ENCODE assay signal across 9 cellular contexts in genomic region chr3:189276481-189277190, GRCh38.
DNase-seq lines count a peak whose midpoint lies in the region; ATAC-seq and TF ChIP-seq lines count a peak whose summit lies in the region.
"Had no signal": no experiment of that assay in that cellular context is flagged by ENCODE, and none has a peak within 500 bp of the region (broad histone marks: within the 10 kb centered on the region; RNA-seq: fewer than 3 reads in every experiment).

No MANE protein-coding gene starts in this region.

- H3K4me3 ChIP-seq in choroid plexus epithelial cell (ENCODE audit: low read depth, low read length) = no peak overlapping the region
- peak overlapping the region; percentile 16 for H3K4me3 ChIP-seq in osteoblast (ENCODE audit: insufficient read depth, low read length)
- H3K4me3 ChIP-seq in Caco-2 (ENCODE audit: low read depth, low read length) = no peak overlapping the region
- no peak overlapping the region for H3K4me3 ChIP-seq in gastrocnemius medialis

- no peaks in the 10 kb centered on the region for H3K79me2 ChIP-seq in osteoblast (ENCODE audit: insufficient read depth, low read length)

- TF ChIP-seq CTCF in choroid plexus epithelial cell (conservative IDR thresholded peaks at IDR 0.05; ENCODE audit: low read depth, low read length) = no peak
- TF ChIP-seq CTCF in osteoblast (IDR thresholded peaks at IDR 0.05; ENCODE audit: extremely low read depth, low read depth, low read length) = no peak
- TF ChIP-seq CTCF in Caco-2 (IDR thresholded peaks at IDR 0.05; ENCODE audit: insufficient read depth in 1 of 2, low read depth in 1 of 2, low read length in 1 of 2, severe bottlenecking in 1 of 2, unreplicated experiment in 1 of 2) = no peak
- no peak for TF ChIP-seq CTCF in gastrocnemius medialis (IDR thresholded peaks at IDR 0.05 in 4 of 5, conservative IDR thresholded peaks at IDR 0.05 in 1 of 5)

- H3K27me3 Mint-ChIP-seq in Caco-2 (ENCODE audit: insufficient read depth, unreplicated experiment) (no peaks in the 10 kb centered on the region), T-helper 17 cell (no peaks in the 10 kb centered on the region)

- H3K4me3 Mint-ChIP-seq in Caco-2 (ENCODE audit: unreplicated experiment) (no peak overlapping the region), T-helper 17 cell (no peak overlapping the region)

- H4K20me1 ChIP-seq in osteoblast (ENCODE audit: insufficient read depth, low read length) = no peaks in the 10 kb centered on the region

- no TSS peak for BruUV-seq in Caco-2 (replicated peaks; lab: Mats Ljungman, UMichigan)

- intact Hi-C loops in Caco-2 (cut with micrococcal nuclease; ENCODE audit: unreplicated experiment) (loop anchor here (10.0 kb wide), 1 partner anchor 178 kb away; no protein-coding TSS in a partner anchor), gastrocnemius medialis (cut with DNase I; ENCODE audit: low total_unique reads) (no loop called here)

- no peak for ATAC-seq in gastrocnemius medialis
- no peak for ATAC-seq in T-helper 17 cell

- H2AFZ ChIP-seq in osteoblast (ENCODE audit: low read length) = peak overlapping the region; percentile 58

- no peak overlapping the region for H3K27ac Mint-ChIP-seq in Caco-2 (ENCODE audit: unreplicated experiment)
- no peak overlapping the region for H3K27ac Mint-ChIP-seq in T-helper 17 cell

- DNase-seq in GM04503 (ENCODE audit: low read depth) (peak; percentile 89), NCI-H1694 (lab: John Stamatoyannopoulos, UW) (peak; percentile 17), choroid plexus epithelial cell (ENCODE audit: low read depth) (peak; percentile 80), osteoblast (ENCODE audit: insufficient read length, low spot score, missing footprints) (peak; percentile 49), Caco-2 (no peak), gastrocnemius medialis (no peak), T-helper 17 cell (no peak), putamen (ENCODE audit: low spot score) (no peak)
- DNase-seq: NCI-H2227 treated with DMSO at 0.1 percent for 48 hours had no signal

- in situ Hi-C loops in gastrocnemius medialis (cut with MboI; ENCODE audit: low sequenced_read_pairs in 4 of 4) = loop anchor here in 2 of 4 donors (10.0 to 25.0 kb wide), 2 partner anchors 661 to 668 kb away; no protein-coding TSS in a partner anchor

- H3K9me3 Mint-ChIP-seq in Caco-2 (ENCODE audit: unreplicated experiment) = no peaks in the 10 kb centered on the region

- H3K4me1 Mint-ChIP-seq in Caco-2 (ENCODE audit: low read depth, unreplicated experiment) (peaks cover 13% of the 10 kb centered on the region), T-helper 17 cell (peaks cover 17% of the 10 kb centered on the region)

- TF ChIP-seq POLR2A in gastrocnemius medialis (IDR thresholded peaks at IDR 0.05) = no peak

- H3K36me3 Mint-ChIP-seq in Caco-2 (ENCODE audit: insufficient read depth, unreplicated experiment) = no peaks in the 10 kb centered on the region
- peaks cover 2% of the 10 kb centered on the region for H3K36me3 Mint-ChIP-seq in T-helper 17 cell (ENCODE audit: low read depth)

- CTCF ChIA-PET in Caco-2 (lab: Charles Lee) = no interaction called here

- H3K27ac ChIP-seq in osteoblast (ENCODE audit: low read depth, low read length) (peak overlapping the region; percentile 42), gastrocnemius medialis (no peak overlapping the region)

- H3K36me3 ChIP-seq in osteoblast (ENCODE audit: insufficient read depth, low read length) = no peaks in the 10 kb centered on the region
- H3K36me3 ChIP-seq in Caco-2 (ENCODE audit: control insufficient read depth, insufficient read depth, low read length) = no peaks in the 10 kb centered on the region
- H3K36me3 ChIP-seq in gastrocnemius medialis = no peaks in the 10 kb centered on the region

- POLR2A ChIA-PET in Caco-2 (lab: Charles Lee) = no interaction called here

- peak overlapping the region; percentile 71 for H3K4me2 ChIP-seq in osteoblast (ENCODE audit: insufficient read depth, low read length)

- H3K9me3 ChIP-seq in osteoblast (ENCODE audit: low read depth, low read length) (no peaks in the 10 kb centered on the region), Caco-2 (no peaks in the 10 kb centered on the region), gastrocnemius medialis (no peaks in the 10 kb centered on the region), T-helper 17 cell (ENCODE audit: control insufficient read depth, low read length, poor library complexity, severe bottlenecking) (no peaks in the 10 kb centered on the region)

- H3K27me3 ChIP-seq in osteoblast (ENCODE audit: insufficient read depth, low read length) (no peaks in the 10 kb centered on the region), Caco-2 (replicated peaks; ENCODE audit: control insufficient read depth, insufficient read depth, low read length) (no peaks in the 10 kb centered on the region), gastrocnemius medialis (no peaks in the 10 kb centered on the region)

- peaks cover 31% of the 10 kb centered on the region for H3K4me1 ChIP-seq in osteoblast (ENCODE audit: insufficient read depth, low read length)
- H3K4me1 ChIP-seq in Caco-2 = no peaks in the 10 kb centered on the region
- no peaks in the 10 kb centered on the region for H3K4me1 ChIP-seq in gastrocnemius medialis

Comparison
In these comparisons a context has a peak if more than half of its experiments do, and no peak if none do; other contexts are left out.
1. DNase-seq: peak in GM04503 (single experiment), NCI-H1694 (single experiment), choroid plexus epithelial cell (single experiment) and osteoblast (single experiment); none in Caco-2 (0 of 2), gastrocnemius medialis (0 of 2), T-helper 17 cell (0 of 3) and putamen (single experiment).